In the genomic region with DNA sequence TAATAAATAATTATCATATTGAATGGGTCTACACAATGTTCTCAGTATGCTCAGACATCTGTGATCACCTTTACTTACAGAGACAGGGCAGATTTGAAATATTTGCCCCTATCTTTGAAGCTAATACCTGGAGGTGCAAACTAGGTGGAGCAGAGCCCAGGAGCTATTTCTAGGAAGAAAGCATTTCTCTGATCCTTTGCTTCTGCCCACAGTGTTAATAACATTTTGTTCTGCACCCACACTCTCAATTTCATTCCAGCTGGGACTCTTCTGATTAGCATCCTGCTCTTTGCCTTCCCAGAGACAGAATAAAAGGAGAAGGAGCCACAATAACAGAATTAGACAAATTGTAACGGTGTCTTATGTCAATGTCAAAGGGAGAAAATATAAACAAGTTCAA, we compare ENCODE assay signal across 28 cellular contexts.
"Had no signal": no experiment of that assay in that cellular context is flagged by ENCODE, and none has a peak within 500 bp of the region (broad histone marks: within the 10 kb centered on the region; RNA-seq: fewer than 3 reads in every experiment).

No MANE protein-coding gene starts in this region.

- ATAC-seq: stimulated activated effector memory CD8-positive, alpha-beta T cell treated with anti-CD3 and anti-CD28 coated beads, Interleukin-12 subunit alpha, Interleukin-12 subunit beta, amount 100 ng/mL, for 72 hours; stimulated activated memory B cell treated with anti-CD40 and anti-IgM and Interleukin-4, amounts not matched to agents 10 μg/mL and 1 μg/mL and 100 μg/mL, for 72 hours; stimulated activated naive B cell treated with anti-CD40 and anti-IgM and Interleukin-4, amounts not matched to agents 10 μg/mL and 1 μg/mL and 100 μg/mL, for 72 hours; stimulated activated naive CD8-positive, alpha-beta T cell treated with anti-CD3 and anti-CD28 coated beads, Interleukin-15, amount 100 ng/mL, for 72 hours; stimulated activated naive CD8-positive, alpha-beta T cell treated with anti-CD3 and anti-CD28 coated beads, Interleukin-15, Interleukin-2, amounts not matched to agents 100 U/mL and 50 U/mL, for 24 hours; upper lobe of right lung had no signal

- H3K36me3 Mint-ChIP-seq: stimulated activated effector memory CD8-positive, alpha-beta T cell treated with anti-CD3 and anti-CD28 coated beads, Interleukin-12 subunit alpha, Interleukin-12 subunit beta, amount 100 ng/mL, for 72 hours; stimulated activated memory B cell treated with anti-CD40 and anti-IgM and Interleukin-4, amounts not matched to agents 10 μg/mL and 1 μg/mL and 100 μg/mL, for 72 hours; stimulated activated naive B cell treated with anti-CD40 and anti-IgM and Interleukin-4, amounts not matched to agents 10 μg/mL and 1 μg/mL and 100 μg/mL, for 72 hours; type B pancreatic cell had no signal

- H3K27ac Mint-ChIP-seq: stimulated activated effector memory CD8-positive, alpha-beta T cell treated with anti-CD3 and anti-CD28 coated beads, Interleukin-12 subunit alpha, Interleukin-12 subunit beta, amount 100 ng/mL, for 72 hours; stimulated activated memory B cell treated with anti-CD40 and anti-IgM and Interleukin-4, amounts not matched to agents 10 μg/mL and 1 μg/mL and 100 μg/mL, for 72 hours; stimulated activated naive B cell treated with anti-CD40 and anti-IgM and Interleukin-4, amounts not matched to agents 10 μg/mL and 1 μg/mL and 100 μg/mL, for 72 hours; stimulated activated naive CD8-positive, alpha-beta T cell treated with anti-CD3 and anti-CD28 coated beads, Interleukin-15, amount 100 ng/mL, for 72 hours; stimulated activated naive CD8-positive, alpha-beta T cell treated with anti-CD3 and anti-CD28 coated beads, Interleukin-15, Interleukin-2, amounts not matched to agents 100 ng/mL and 50 ng/mL, for 24 hours; type B pancreatic cell had no signal

- H3K9me3 Mint-ChIP-seq: stimulated activated effector memory CD8-positive, alpha-beta T cell treated with anti-CD3 and anti-CD28 coated beads, Interleukin-12 subunit alpha, Interleukin-12 subunit beta, amount 100 ng/mL, for 72 hours; stimulated activated memory B cell treated with anti-CD40 and anti-IgM and Interleukin-4, amounts not matched to agents 10 μg/mL and 1 μg/mL and 100 μg/mL, for 72 hours; stimulated activated naive B cell treated with anti-CD40 and anti-IgM and Interleukin-4, amounts not matched to agents 10 μg/mL and 1 μg/mL and 100 μg/mL, for 72 hours; stimulated activated naive CD8-positive, alpha-beta T cell treated with anti-CD3 and anti-CD28 coated beads, Interleukin-15, amount 100 ng/mL, for 72 hours; stimulated activated naive CD8-positive, alpha-beta T cell treated with anti-CD3 and anti-CD28 coated beads, Interleukin-15, Interleukin-2, amounts not matched to agents 100 ng/mL and 50 ng/mL, for 24 hours; type B pancreatic cell had no signal

- DNase-seq: stimulated activated CD4-positive, alpha-beta T cell treated with anti-CD3 and anti-CD28 coated beads, Interleukin-2, amount 100 ng/mL, for 48 hours; stimulated activated CD4-positive, alpha-beta T cell treated with anti-CD3 and anti-CD28 coated beads, Interleukin-4, amount 100 ng/mL, for 1 hour; stimulated activated CD4-positive, alpha-beta T cell treated with anti-CD3 and anti-CD28 coated beads, Interleukin-4, amount 100 ng/mL, for 24 hours; stimulated activated CD4-positive, alpha-beta T cell treated with anti-CD3 and anti-CD28 coated beads, Interleukin-4, amount 100 ng/mL, for 4 hours; stimulated activated CD8-positive, alpha-beta memory T cell treated with anti-CD3 and anti-CD28 coated beads, Interleukin-4, amount 100 ng/mL, for 48 hours; stimulated activated naive B cell treated with anti-CD40 and anti-IgM and Interleukin-4, amounts not matched to agents 10 μg/mL and 1 μg/mL and 100 μg/mL, for 72 hours; stimulated activated naive CD4-positive, alpha-beta T cell; stimulated activated naive CD4-positive, alpha-beta T cell treated with Interleukin-2 at 50 U/mL for 16 hours; stimulated activated naive CD8-positive, alpha-beta T cell treated with anti-CD3 and anti-CD28 coated beads, Interleukin-15, amount 100 ng/mL, for 72 hours; stimulated activated naive CD8-positive, alpha-beta T cell treated with anti-CD3 and anti-CD28 coated beads, Interleukin-15, Interleukin-2, amounts not matched to agents 100 U/mL and 50 U/mL, for 24 hours; stomach; substantia nigra; testis; thyroid gland; tibial artery; transverse colon; trophoblast cell; upper lobe of left lung; upper lobe of right lung; uterus had no signal

- H3K27me3 Mint-ChIP-seq: stimulated activated memory B cell treated with anti-CD40 and anti-IgM and Interleukin-4, amounts not matched to agents 10 μg/mL and 1 μg/mL and 100 μg/mL, for 72 hours; stimulated activated naive CD8-positive, alpha-beta T cell treated with anti-CD3 and anti-CD28 coated beads, Interleukin-15, Interleukin-2, amounts not matched to agents 100 ng/mL and 50 ng/mL, for 24 hours; type B pancreatic cell had no signal

- H3K27ac ChIP-seq: stomach, suprapubic skin, testis, thoracic aorta, thyroid gland, tibial artery, tibial nerve, transverse colon, upper lobe of left lung, upper lobe of right lung, uterus, vagina had no signal

- H3K4me3 Mint-ChIP-seq: stimulated activated effector memory CD8-positive, alpha-beta T cell treated with anti-CD3 and anti-CD28 coated beads, Interleukin-12 subunit alpha, Interleukin-12 subunit beta, amount 100 ng/mL, for 72 hours; stimulated activated memory B cell treated with anti-CD40 and anti-IgM and Interleukin-4, amounts not matched to agents 10 μg/mL and 1 μg/mL and 100 μg/mL, for 72 hours; stimulated activated naive B cell treated with anti-CD40 and anti-IgM and Interleukin-4, amounts not matched to agents 10 μg/mL and 1 μg/mL and 100 μg/mL, for 72 hours; stimulated activated naive CD8-positive, alpha-beta T cell treated with anti-CD3 and anti-CD28 coated beads, Interleukin-15, amount 100 ng/mL, for 72 hours; stimulated activated naive CD8-positive, alpha-beta T cell treated with anti-CD3 and anti-CD28 coated beads, Interleukin-15, Interleukin-2, amounts not matched to agents 100 ng/mL and 50 ng/mL, for 24 hours; type B pancreatic cell had no signal

- H3K4me1 Mint-ChIP-seq: stimulated activated effector memory CD8-positive, alpha-beta T cell treated with anti-CD3 and anti-CD28 coated beads, Interleukin-12 subunit alpha, Interleukin-12 subunit beta, amount 100 ng/mL, for 72 hours; stimulated activated memory B cell treated with anti-CD40 and anti-IgM and Interleukin-4, amounts not matched to agents 10 μg/mL and 1 μg/mL and 100 μg/mL, for 72 hours; stimulated activated naive B cell treated with anti-CD40 and anti-IgM and Interleukin-4, amounts not matched to agents 10 μg/mL and 1 μg/mL and 100 μg/mL, for 72 hours; stimulated activated naive CD8-positive, alpha-beta T cell treated with anti-CD3 and anti-CD28 coated beads, Interleukin-15, amount 100 ng/mL, for 72 hours had no signal
